16 cellular contexts compared by ENCODE assay signal in the genomic region with DNA sequence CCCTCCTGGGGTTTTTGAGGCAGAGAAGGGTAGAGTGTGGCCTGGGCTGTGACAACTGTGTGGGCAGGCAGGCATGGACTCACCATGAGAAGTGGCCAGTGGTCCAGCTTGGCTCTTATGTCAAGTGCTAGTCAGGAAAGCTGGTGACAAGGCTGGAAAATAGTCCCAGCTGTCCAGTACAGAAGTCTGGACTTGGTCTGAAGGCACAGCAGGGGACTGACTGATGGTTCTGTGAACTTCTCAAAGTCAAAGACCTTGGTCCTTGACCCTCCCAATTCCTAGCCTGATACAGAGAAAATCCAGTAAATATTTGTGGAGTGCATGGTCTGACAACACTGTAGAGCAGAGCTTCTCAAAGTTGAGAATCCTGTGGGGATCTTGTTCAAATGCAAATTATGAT. TPM values are rescaled to one million over a fixed set of nuclear protein-coding genes. Genes with fewer than 3 reads are reported as not detected.
DNase-seq lines count a peak whose midpoint lies in the region; ATAC-seq, FAIRE-seq and TF ChIP-seq lines count a peak whose summit lies in the region.
"Had no signal": no experiment of that assay in that cellular context is flagged by ENCODE, and none has a peak within 500 bp of the region (broad histone marks: within the 10 kb centered on the region; RNA-seq: fewer than 3 reads in every experiment).

No MANE protein-coding gene starts in this region.

- TSS peak; percentile 49 for BruUV-seq in K562 (replicated peaks; lab: Mats Ljungman, UMichigan)

- FAIRE-seq in K562 (lab: Jason Lieb, UNC) = no peak

- intact Hi-C loops in CD4-positive, alpha-beta memory T cell (cut with micrococcal nuclease) = loop anchor here (10.0 kb wide), 1 partner anchor 1281 kb away; the partner anchor contains the start of genes CNGA4 and FHIP1B
- intact Hi-C loops in K562 (cut with micrococcal nuclease) (no loop called here), cardiac septum (cut with DNase I) (no loop called here)

- no peak for TF ChIP-seq POLR2A in K562 (conservative IDR thresholded peaks at IDR 0.05)

- no peak for ATAC-seq in K562
- ATAC-seq in effector memory CD8-positive, alpha-beta T cell (replicated peaks) = no peak

- H4K20me1 ChIP-seq in Karpas-422 (ENCODE audit: insufficient read depth, low read depth, low read length) = no peaks in the 10 kb centered on the region
- H4K20me1 ChIP-seq in K562 (replicated peaks; ENCODE audit: control insufficient read depth, insufficient read depth, low read length) = 0 out of 2 replicates have a peak, but pooled peaks cover 2% of the 10 kb centered on the region

- TF ChIP-seq CTCF in K562 (IDR thresholded peaks at IDR 0.05 in 2 of 3, conservative IDR thresholded peaks at IDR 0.05 in 1 of 3; ENCODE audit: insufficient read depth in 2 of 3, low read depth in 1 of 3, low read length in 3 of 3) = no peak
- TF ChIP-seq CTCF in nephron progenitor cell (IDR thresholded peaks at IDR 0.05) = no peak

- TF ChIP-seq EP300 in K562 (IDR thresholded peaks at IDR 0.05; ENCODE audit: low read length) = no peak

- no peaks in the 10 kb centered on the region for H3K36me3 ChIP-seq in CD4-positive, alpha-beta memory T cell (ENCODE audit: insufficient read depth, low read length)
- no peaks in the 10 kb centered on the region for H3K36me3 ChIP-seq in Karpas-422 (ENCODE audit: insufficient read depth, low read length)
- H3K36me3 ChIP-seq in K562 (ENCODE audit: control insufficient read depth, insufficient read depth, low read length) = no peaks in the 10 kb centered on the region

- H3K9me3 ChIP-seq in CD4-positive, alpha-beta memory T cell (ENCODE audit: control insufficient read depth in 1 of 2, low read length in 2 of 2) = no peaks in the 10 kb centered on the region
- no peaks in the 10 kb centered on the region for H3K9me3 ChIP-seq in Karpas-422 (ENCODE audit: low read length)
- H3K9me3 ChIP-seq in K562 (replicated peaks; ENCODE audit: control insufficient read depth, insufficient read depth, low read depth, low read length) = no peaks in the 10 kb centered on the region

- POLR2A ChIA-PET in CD4-positive, alpha-beta memory T cell (lab: Charles Lee; ENCODE audit: partially characterized antibody) = interaction anchor here (0.8 to 1.9 kb wide), 4 partner anchors 9 to 472 kb away, joined by 4 to 6 read pairs (median 4); partner anchors contain the start of gene EIF3F
- POLR2A ChIA-PET in K562 (lab: Yijun Ruan, JAX) = interaction anchor here (0.8 kb wide), 1 partner anchor 18 kb away, joined by 3 read pairs; no protein-coding TSS in a partner anchor

- no peak for DNase-seq in CD4-positive, alpha-beta memory T cell
- DNase-seq in Karpas-422 = no peak
- no peak for DNase-seq in K562 (ENCODE audit: extremely low read depth in 1 of 4, low spot score in 3 of 4)
- no peak for DNase-seq in nephron progenitor cell
- DNase-seq in NCI-H2196 (lab: John Stamatoyannopoulos, UW; ENCODE audit: unreplicated experiment) = no peak
- DNase-seq in NK-92 treated with Interleukin-12 subunit alpha and Interleukin-12 subunit beta, amount 100 ng/mL, for 24 hours (lab: John Stamatoyannopoulos, UW) = no peak
- DNase-seq in cardiac septum (ENCODE audit: low spot score) = no peak
- no peak for DNase-seq in effector memory CD8-positive, alpha-beta T cell
- DNase-seq: activated CD4-positive, alpha-beta T cell treated with anti-CD3 and anti-CD28 coated beads, Interleukin-2, amount 50 U/mL, for 1 hour; foreskin fibroblast; mammary epithelial cell; NCI-H187 treated with DMSO at 0.1 percent for 48 hours; NCI-H526; T-helper 9 cell had no signal

- in situ Hi-C loops in K562 (cut with MboI) = no loop called here

- H3K9me2 ChIP-seq in Karpas-422 (replicated peaks; ENCODE audit: insufficient read depth, low read length) = no peaks in the 10 kb centered on the region

- peak overlapping the region; percentile 99 for H3K4me2 ChIP-seq in Karpas-422 (ENCODE audit: low read depth, low read length, poor library complexity, severe bottlenecking)
- H3K4me2 ChIP-seq in K562 (ENCODE audit: insufficient read depth, low read length) = no peak overlapping the region

- peaks cover 15 to 67% (median 38%) of the 10 kb centered on the region in 4 donors for H3K4me1 Mint-ChIP-seq in CD4-positive, alpha-beta memory T cell
- H3K4me1 Mint-ChIP-seq in nephron progenitor cell = peaks cover 37% of the 10 kb centered on the region
- H3K4me1 Mint-ChIP-seq in effector memory CD8-positive, alpha-beta T cell (ENCODE audit: low read depth in 2 of 2) = peaks cover 10 to 27% of the 10 kb centered on the region in 2 donors

- peaks cover 0 to 2% (median 0%) of the 10 kb centered on the region in 8 donors for H3K9me3 Mint-ChIP-seq in CD4-positive, alpha-beta memory T cell
- H3K9me3 Mint-ChIP-seq in nephron progenitor cell = peaks cover 7% of the 10 kb centered on the region
- H3K9me3 Mint-ChIP-seq in effector memory CD8-positive, alpha-beta T cell = no peaks in the 10 kb centered on the region

- no peak overlapping the region for H3K4me3 ChIP-seq in CD4-positive, alpha-beta memory T cell (ENCODE audit: low read length in 2 of 2)
- no peak overlapping the region for H3K4me3 ChIP-seq in Karpas-422 (ENCODE audit: low read length)
- no peak overlapping the region for H3K4me3 ChIP-seq in K562

- H3K27ac Mint-ChIP-seq in CD4-positive, alpha-beta memory T cell = peak overlapping the region in 1 of 7 donors; percentile 52
- no peak overlapping the region for H3K27ac Mint-ChIP-seq in nephron progenitor cell
- no peak overlapping the region for H3K27ac Mint-ChIP-seq in effector memory CD8-positive, alpha-beta T cell

- H3K9me1 ChIP-seq in K562 (ENCODE audit: control insufficient read depth, insufficient read depth, low read length) = no peaks in the 10 kb centered on the region

- H2AFZ ChIP-seq in Karpas-422 (ENCODE audit: low read length) (no peak overlapping the region), K562 (ENCODE audit: low read depth, low read length) (no peak overlapping the region)

- H3K27ac ChIP-seq in CD4-positive, alpha-beta memory T cell (ENCODE audit: low read depth, low read length) = no peak overlapping the region
- no peak overlapping the region for H3K27ac ChIP-seq in Karpas-422 (ENCODE audit: low read length)
- no peak overlapping the region for H3K27ac ChIP-seq in K562 (ENCODE audit: extremely low read depth, low read depth, low read length)

- H3K36me3 Mint-ChIP-seq in CD4-positive, alpha-beta memory T cell = peaks cover 4 to 6% of the 10 kb centered on the region in 2 donors
- H3K36me3 Mint-ChIP-seq in nephron progenitor cell (ENCODE audit: low read depth) = peaks cover 6% of the 10 kb centered on the region
- no peaks in the 10 kb centered on the region for H3K36me3 Mint-ChIP-seq in effector memory CD8-positive, alpha-beta T cell (ENCODE audit: insufficient read depth)

- no peak overlapping the region for H3K9ac ChIP-seq in Karpas-422 (ENCODE audit: low read length)
- H3K9ac ChIP-seq in K562 (ENCODE audit: insufficient read depth in 1 of 2, low read depth in 2 of 2, low read length in 2 of 2) = no peak overlapping the region

- no peak for TF ChIP-seq RAD21 in K562 (CRISPR knock-in tag; conservative IDR thresholded peaks at IDR 0.05 in 1 of 2, IDR thresholded peaks at IDR 0.05 in 1 of 2)

- peak overlapping the region in 7 of 8 donors; percentile 0 to 96 (median 85) for H3K4me3 Mint-ChIP-seq in CD4-positive, alpha-beta memory T cell
- peak overlapping the region; percentile 81 for H3K4me3 Mint-ChIP-seq in nephron progenitor cell
- no peak overlapping the region for H3K4me3 Mint-ChIP-seq in effector memory CD8-positive, alpha-beta T cell

- no peaks in the 10 kb centered on the region for H3K27me3 ChIP-seq in CD4-positive, alpha-beta memory T cell (ENCODE audit: insufficient read depth, low read length)
- no peaks in the 10 kb centered on the region for H3K27me3 ChIP-seq in Karpas-422 (ENCODE audit: low read length)
- H3K27me3 ChIP-seq in K562 (ENCODE audit: control insufficient read depth in 2 of 2, insufficient read depth in 2 of 2, low read length in 2 of 2) = peaks cover 4 to 43% of the 10 kb centered on the region in 2 experiments; a peak in 4 of 5 replicates

- CTCF ChIA-PET in CD4-positive, alpha-beta memory T cell (lab: Charles Lee; ENCODE audit: partially characterized antibody) = interaction anchor here (0.9 to 1.5 kb wide), 5 partner anchors 9 to 180 kb away, joined by 3 to 5 read pairs (median 3); no protein-coding TSS in a partner anchor
- CTCF ChIA-PET in K562 (lab: Yijun Ruan, JAX; ENCODE audit: low intra/inter-chr PET ratio) = no interaction called here

- H3K27me3 Mint-ChIP-seq in CD4-positive, alpha-beta memory T cell = no peaks in the 10 kb centered on the region
- H3K27me3 Mint-ChIP-seq in nephron progenitor cell (ENCODE audit: low read depth, poor library complexity) = peaks cover 34% of the 10 kb centered on the region
- H3K27me3 Mint-ChIP-seq in effector memory CD8-positive, alpha-beta T cell = no peaks in the 10 kb centered on the region

- H3K79me2 ChIP-seq in Karpas-422 (ENCODE audit: low read length) = peaks cover 7% of the 10 kb centered on the region; the same call in 1 of the 2 replicates
- no peaks in the 10 kb centered on the region for H3K79me2 ChIP-seq in K562 (ENCODE audit: control insufficient read depth, insufficient read depth, low read length)

- peaks cover 22% of the 10 kb centered on the region for H3K4me1 ChIP-seq in CD4-positive, alpha-beta memory T cell (ENCODE audit: insufficient read depth, low read length)
- H3K4me1 ChIP-seq in Karpas-422 (ENCODE audit: low read length) = peaks cover 56% of the 10 kb centered on the region
- H3K4me1 ChIP-seq in K562 (replicated peaks in 1 of 2; ENCODE audit: control insufficient read depth in 2 of 2, insufficient read depth in 2 of 2, low read length in 2 of 2) = peaks cover 0 to 18% of the 10 kb centered on the region in 2 experiments; a peak in 3 of 5 replicates

RNA-seq across cellular contexts. Expression of gene PPFIBP2, which starts 1.7 kb away (rescaled TPM):
- total RNA-seq in CD4-positive, alpha-beta memory T cell = 10 to 100 TPM; 18.5 to 22.0 TPM
- 10 to 100 TPM in 1 of 2 donors, 1 to 10 TPM in 1; 4.0 to 19.5 TPM for polyA plus RNA-seq in CD4-positive, alpha-beta memory T cell
- total RNA-seq in Karpas-422 (2014; rRNA removed; shearing (Covaris generic); ENCODE audit: low replicate concordance) = 25.1 and 36.5 TPM in 2 replicates
- 4.6 and 6.7 TPM in 2 replicates for total RNA-seq in K562 (2011; cell fraction: chromatin; rRNA removed; ENCODE audit: low replicate concordance)
- 3.5 and 4.5 TPM in 2 replicates for total RNA-seq in K562 (2011; cell fraction: nucleolus; rRNA removed)
- total RNA-seq in K562 (2011; cell fraction: nucleoplasm; rRNA removed) = 2.8 and 2.9 TPM in 2 replicates
- 0.68 and 2.1 TPM in 2 replicates for total RNA-seq in K562 (2014; rRNA removed)
- total RNA-seq in K562 (2014; rRNA removed; fragmentation: Illumina TruSeq; extraction: Trizol) = 1.3 and 1.9 TPM in 2 replicates
- total RNA-seq in K562 (2015; rRNA removed; fragmentation: Illumina TruSeq; extraction: Trizol) = 2.7 TPM in 2 replicates
- total RNA-seq in K562 (2021) = 1.2 and 2.4 TPM in 2 replicates
- polyA plus RNA-seq in K562 (2011; rRNA removed) = 0.79 and 2.4 TPM in 2 replicates
- polyA plus RNA-seq in K562 (2011; cell fraction: cytosol; rRNA removed) = 1.1 and 2.1 TPM in 2 replicates
- polyA plus RNA-seq in K562 (2011; cell fraction: nucleus; rRNA removed) = 3.7 and 9.6 TPM in 2 replicates
- 2.4 and 4.9 TPM in 2 replicates for polyA plus RNA-seq in K562 (2012)
- 1.5 and 3.4 TPM in 2 replicates for polyA plus RNA-seq in K562 (2014; fragmentation: Illumina TruSeq; extraction: Trizol)
- polyA plus RNA-seq in K562 (2014; fragmentation: Nextera tagmentation; extraction: Ambion mirVana) = 1 to 10 TPM in 1 of 2 experiments, under 1 TPM in 1; 0.18 to 1.1 TPM
- 1.1 and 2.6 TPM in 2 replicates for polyA plus RNA-seq in K562 (2014; rRNA removed)
- 2.0 and 4.4 TPM in 2 replicates for polyA minus RNA-seq in K562 (2011; rRNA and poly(A)+ RNA removed)
- 1.7 TPM in 1 of 2 replicates, not detected in the other for polyA minus RNA-seq in K562 (2011; cell fraction: cytosol; rRNA and poly(A)+ RNA removed)
- 3.0 and 5.3 TPM in 2 replicates for polyA minus RNA-seq in K562 (2011; cell fraction: nucleus; rRNA and poly(A)+ RNA removed)
- 14.9 TPM for total RNA-seq in cardiac septum

RNA-seq across cellular contexts. Expression of gene OLFML1, which starts 30.2 kb away (rescaled TPM):
- total RNA-seq in CD4-positive, alpha-beta memory T cell = not detected
- not detected for polyA plus RNA-seq in CD4-positive, alpha-beta memory T cell
- not detected in 2 replicates for total RNA-seq in Karpas-422 (2014; rRNA removed; shearing (Covaris generic); ENCODE audit: low replicate concordance)
- total RNA-seq in K562 (2011; cell fraction: chromatin; rRNA removed; ENCODE audit: low replicate concordance) = not detected in 2 replicates
- not detected in 2 replicates for total RNA-seq in K562 (2011; cell fraction: nucleolus; rRNA removed)
- not detected in 2 replicates for total RNA-seq in K562 (2011; cell fraction: nucleoplasm; rRNA removed)
- not detected in 2 replicates for total RNA-seq in K562 (2014; rRNA removed)
- not detected in 2 replicates for total RNA-seq in K562 (2014; rRNA removed; fragmentation: Illumina TruSeq; extraction: Trizol)
- not detected in 2 replicates for total RNA-seq in K562 (2015; rRNA removed; fragmentation: Illumina TruSeq; extraction: Trizol)
- not detected in 2 replicates for total RNA-seq in K562 (2021)
- not detected in 2 replicates for polyA plus RNA-seq in K562 (2011; rRNA removed)
- not detected in 2 replicates for polyA plus RNA-seq in K562 (2011; cell fraction: cytosol; rRNA removed)
- polyA plus RNA-seq in K562 (2011; cell fraction: nucleus; rRNA removed) = not detected in 2 replicates
- 0.03 TPM in 1 of 2 replicates, not detected in the other for polyA plus RNA-seq in K562 (2012)
- not detected in 2 replicates for polyA plus RNA-seq in K562 (2014; fragmentation: Illumina TruSeq; extraction: Trizol)
- polyA plus RNA-seq in K562 (2014; fragmentation: Nextera tagmentation; extraction: Ambion mirVana) = not detected
- not detected in 2 replicates for polyA plus RNA-seq in K562 (2014; rRNA removed)
- polyA minus RNA-seq in K562 (2011; rRNA and poly(A)+ RNA removed) = not detected in 2 replicates
- polyA minus RNA-seq in K562 (2011; cell fraction: cytosol; rRNA and poly(A)+ RNA removed) = not detected in 2 replicates
- polyA minus RNA-seq in K562 (2011; cell fraction: nucleus; rRNA and poly(A)+ RNA removed) = not detected in 2 replicates
- total RNA-seq in cardiac septum = 5.3 TPM
- total RNA-seq: Daoy, LHCN-M2 had no signal
- polyA plus RNA-seq: mammary epithelial cell had no signal

Comparison
In these comparisons a context has a peak if more than half of its experiments do, and no peak if none do; other contexts are left out.
1. H3K4me3 Mint-ChIP-seq: peak in CD4-positive, alpha-beta memory T cell (7 of 8) and nephron progenitor cell (single experiment); none in effector memory CD8-positive, alpha-beta T cell (0 of 2).